ENCODE assay signal across 8 cellular contexts in the genomic region with DNA sequence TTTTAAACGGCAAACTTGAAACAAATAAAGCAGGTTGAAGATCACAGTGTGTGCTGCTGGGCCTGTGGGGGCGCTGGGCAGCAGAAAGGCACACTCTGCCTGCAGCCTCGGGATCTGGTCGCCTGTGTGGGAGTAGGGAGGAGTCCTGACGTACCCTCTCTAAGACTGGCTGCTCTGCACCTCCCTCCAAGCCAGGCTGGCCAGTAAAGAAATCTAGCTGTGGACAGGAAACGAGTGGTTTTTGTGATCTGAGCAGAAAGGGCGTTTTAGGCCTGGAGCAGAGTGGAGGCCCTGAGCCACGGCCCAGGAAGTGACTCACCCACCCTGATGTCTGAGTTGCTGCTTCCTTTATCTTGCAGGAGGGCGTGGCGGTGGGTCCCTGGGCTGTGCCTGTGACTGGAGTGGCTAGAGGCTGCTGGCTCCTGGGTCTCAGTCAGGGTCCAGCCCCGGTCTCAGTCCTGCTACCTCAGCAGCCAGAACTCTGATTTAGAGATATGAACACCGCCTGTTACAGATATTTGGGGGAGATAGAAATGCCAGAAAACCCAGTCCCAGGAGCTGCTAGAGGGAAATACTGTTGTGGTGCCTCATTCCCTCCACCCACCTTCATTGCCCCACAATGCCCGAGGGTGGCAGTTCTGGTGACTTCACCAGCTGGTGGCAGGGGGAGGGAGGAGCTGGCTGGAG. TPM values are rescaled to one million over a fixed set of nuclear protein-coding genes. Genes with fewer than 3 reads are reported as not detected.
DNase-seq lines count a peak whose midpoint lies in the region; ATAC-seq and TF ChIP-seq lines count a peak whose summit lies in the region.

No MANE protein-coding gene starts in this region.

- peak overlapping the region; percentile 96 to 99 (median 98) for H3K27ac Mint-ChIP-seq in naive thymus-derived CD8-positive, alpha-beta T cell
- peak overlapping the region; percentile 99 for H3K27ac Mint-ChIP-seq in stimulated activated naive B cell treated with anti-CD40 and anti-IgM and Interleukin-4, amounts not matched to agents 10 μg/mL and 1 μg/mL and 100 μg/mL, for 72 hours

- CTCF ChIA-PET in PC-9 (lab: Charles Lee) = interaction anchor here (2.1 kb wide), 1 partner anchor 11 kb away, joined by 10 read pairs; no protein-coding TSS in a partner anchor

- peaks cover 53% of the 10 kb centered on the region for H3F3A ChIP-seq in PC-9 (ENCODE audit: insufficient read depth, low read depth)

- H3K4me3 ChIP-seq in PC-9 (peak overlapping the region; percentile 52; the same call in 1 of the 2 replicates), esophagus squamous epithelium (peak overlapping the region; percentile 7 to 51 (median 24))

- H3K9me3 Mint-ChIP-seq in activated T-cell treated with anti-CD3 and anti-CD28 coated beads, Interleukin-2, amount 50 U/mL, for 4 hours = no peaks in the 10 kb centered on the region
- H3K9me3 Mint-ChIP-seq in naive thymus-derived CD8-positive, alpha-beta T cell = no peaks in the 10 kb centered on the region
- no peaks in the 10 kb centered on the region for H3K9me3 Mint-ChIP-seq in stimulated activated naive B cell treated with anti-CD40 and anti-IgM and Interleukin-4, amounts not matched to agents 10 μg/mL and 1 μg/mL and 100 μg/mL, for 72 hours

- intact Hi-C loops in PC-9 (cut with micrococcal nuclease; ENCODE audit: unreplicated experiment) (loop anchor here (1.0 to 5.0 kb wide), 8 partner anchors 13 to 211 kb away; a partner anchor contains a TSS), esophagus squamous epithelium (cut with DNase I) (no loop called here)

- H3K27me3 Mint-ChIP-seq in activated T-cell treated with anti-CD3 and anti-CD28 coated beads, Interleukin-2, amount 50 U/mL, for 4 hours (ENCODE audit: low read depth) = peaks cover 2% of the 10 kb centered on the region
- peaks cover 0 to 4% (median 0%) of the 10 kb centered on the region in 5 donors for H3K27me3 Mint-ChIP-seq in naive thymus-derived CD8-positive, alpha-beta T cell
- H3K27me3 Mint-ChIP-seq in stimulated activated naive B cell treated with anti-CD40 and anti-IgM and Interleukin-4, amounts not matched to agents 10 μg/mL and 1 μg/mL and 100 μg/mL, for 72 hours = peaks cover 6 to 9% of the 10 kb centered on the region in 2 donors

- TSS peak; percentile 90 for BruUV-seq in PC-9 (replicated peaks; lab: Mats Ljungman, UMichigan)

- H3K9me3 ChIP-seq in PC-9 (ENCODE audit: insufficient read depth, low read depth) (no peaks in the 10 kb centered on the region; the same call in 1 of the 2 replicates), esophagus squamous epithelium (no peaks in the 10 kb centered on the region)

- 4 to 5% methylated on average over 11 to 12 of the region's 13 CpGs for WGBS in esophagus squamous epithelium, 2 donors

- H3K36me3 ChIP-seq in PC-9 (ENCODE audit: low read depth) (no peaks in the 10 kb centered on the region), esophagus squamous epithelium (no peaks in the 10 kb centered on the region)

- peak; percentile 97 for DNase-seq in CD1c-positive myeloid dendritic cell (ENCODE audit: extremely low spot score)
- peak; percentile 96 for DNase-seq in PC-9
- DNase-seq in activated T-cell treated with anti-CD3 and anti-CD28 coated beads, Interleukin-2, amount 50 U/mL, for 4 hours = peak; percentile 75
- peak; percentile 86 for DNase-seq in esophagus squamous epithelium (lab: John Stamatoyannopoulos, UW)
- peak; percentile 54 to 90 (median 72) for DNase-seq in naive thymus-derived CD8-positive, alpha-beta T cell
- DNase-seq in stimulated activated naive B cell treated with anti-CD40 and anti-IgM and Interleukin-4, amounts not matched to agents 10 μg/mL and 1 μg/mL and 100 μg/mL, for 72 hours = peak; percentile 92

- H3K27ac ChIP-seq in PC-9 = peak overlapping the region; percentile 99
- H3K27ac ChIP-seq in esophagus squamous epithelium = peak overlapping the region; percentile 96 to 99 (median 98)

- H3K4me3 Mint-ChIP-seq in activated T-cell treated with anti-CD3 and anti-CD28 coated beads, Interleukin-2, amount 50 U/mL, for 4 hours = peak overlapping the region; percentile 77
- peak overlapping the region; percentile 65 to 88 (median 82) for H3K4me3 Mint-ChIP-seq in naive thymus-derived CD8-positive, alpha-beta T cell
- H3K4me3 Mint-ChIP-seq in stimulated activated naive B cell treated with anti-CD40 and anti-IgM and Interleukin-4, amounts not matched to agents 10 μg/mL and 1 μg/mL and 100 μg/mL, for 72 hours = peak overlapping the region; percentile 74 to 88

- peak; percentile 82 for TF ChIP-seq POLR2A in GM19193 (IDR thresholded peaks at IDR 0.05; ENCODE audit: extremely low read depth, insufficient read depth, insufficient read length)
- TF ChIP-seq POLR2A in esophagus squamous epithelium (IDR thresholded peaks at IDR 0.05) = peak in 3 of 4 donors; percentile 31 to 71 (median 31)

- no peaks in the 10 kb centered on the region for H3K9me2 ChIP-seq in PC-9 (ENCODE audit: insufficient read depth)

- H3K4me1 ChIP-seq in PC-9 (replicated peaks; ENCODE audit: insufficient read depth) (peaks cover 72% of the 10 kb centered on the region), esophagus squamous epithelium (peaks cover 36 to 84% (median 48%) of the 10 kb centered on the region in 3 donors)

- H3K27me3 ChIP-seq in PC-9 (ENCODE audit: insufficient read depth, low read depth) (no peaks in the 10 kb centered on the region), esophagus squamous epithelium (peaks cover 0 to 5% (median 0%) of the 10 kb centered on the region in 4 donors)

- H3K4me2 ChIP-seq in PC-9 = peak overlapping the region; percentile 92

- peak; percentile 93 for ATAC-seq in HG03432 (IDR thresholded peaks at IDR 0.05; ENCODE audit: unreplicated experiment)
- ATAC-seq in activated T-cell treated with anti-CD3 and anti-CD28 coated beads, Interleukin-2, amount 50 U/mL, for 4 hours = peak; percentile 94
- ATAC-seq in naive thymus-derived CD8-positive, alpha-beta T cell = peak; percentile 91 to 92
- peak; percentile 93 to 94 for ATAC-seq in stimulated activated naive B cell treated with anti-CD40 and anti-IgM and Interleukin-4, amounts not matched to agents 10 μg/mL and 1 μg/mL and 100 μg/mL, for 72 hours (replicated peaks)

- POLR2A ChIA-PET in PC-9 (lab: Charles Lee; ENCODE audit: unreplicated experiment) = interaction anchor here (0.6 to 2.8 kb wide), 8 partner anchors 12 to 501 kb away, joined by 3 to 63 read pairs (median 4); a partner anchor contains a TSS
- POLR2A ChIA-PET in naive thymus-derived CD8-positive, alpha-beta T cell (lab: Charles Lee) = interaction anchor here (0.6 to 7.6 kb wide), 6 partner anchors 12 to 1605 kb away, joined by 3 to 112 read pairs (median 6); a partner anchor contains a TSS

- H3K79me2 ChIP-seq in PC-9 (ENCODE audit: low read depth) = peaks cover 16% of the 10 kb centered on the region; the same call in 1 of the 2 replicates

- no peaks in the 10 kb centered on the region for H4K20me1 ChIP-seq in PC-9 (ENCODE audit: insufficient read depth)

- no peaks in the 10 kb centered on the region for H3K36me3 Mint-ChIP-seq in activated T-cell treated with anti-CD3 and anti-CD28 coated beads, Interleukin-2, amount 50 U/mL, for 4 hours (ENCODE audit: insufficient read depth)
- H3K36me3 Mint-ChIP-seq in naive thymus-derived CD8-positive, alpha-beta T cell = no peaks in the 10 kb centered on the region
- no peaks in the 10 kb centered on the region for H3K36me3 Mint-ChIP-seq in stimulated activated naive B cell treated with anti-CD40 and anti-IgM and Interleukin-4, amounts not matched to agents 10 μg/mL and 1 μg/mL and 100 μg/mL, for 72 hours

- TF ChIP-seq CTCF in PC-9 (conservative IDR thresholded peaks at IDR 0.05) (peak; percentile 51; the same call in 1 of the 2 replicates), esophagus squamous epithelium (IDR thresholded peaks at IDR 0.05) (peak in 4 of 6 experiments; percentile 24 to 44 (median 34))

- H2AFZ ChIP-seq in PC-9 = no peak overlapping the region

- peaks cover 29% of the 10 kb centered on the region for H3K4me1 Mint-ChIP-seq in activated T-cell treated with anti-CD3 and anti-CD28 coated beads, Interleukin-2, amount 50 U/mL, for 4 hours (ENCODE audit: low read depth)
- H3K4me1 Mint-ChIP-seq in naive thymus-derived CD8-positive, alpha-beta T cell = peaks cover 14 to 53% (median 31%) of the 10 kb centered on the region in 4 donors
- peaks cover 12 to 18% of the 10 kb centered on the region in 2 donors for H3K4me1 Mint-ChIP-seq in stimulated activated naive B cell treated with anti-CD40 and anti-IgM and Interleukin-4, amounts not matched to agents 10 μg/mL and 1 μg/mL and 100 μg/mL, for 72 hours

RNA-seq across cellular contexts. Expression of a gene that starts 11.3 kb away (rescaled TPM):
- total RNA-seq in PC-9 (2021) (578 and 868 TPM in 2 replicates), esophagus squamous epithelium (1,000 to 10,000 TPM in 3 of 4 donors, 100 to 1,000 TPM in 1; 900 to 2,319 (median 1,590) TPM)
- total RNA-seq in activated T-cell treated with anti-CD3 and anti-CD28 coated beads, Interleukin-2, amount 50 U/mL, for 4 hours = 100 to 1,000 TPM in 2 of 3 donors, 10 to 100 TPM in 1; 89.0 to 139 (median 121) TPM
- total RNA-seq in naive thymus-derived CD8-positive, alpha-beta T cell = 10 to 100 TPM; 88.6 to 95.4 TPM
- 100 to 1,000 TPM in 1 of 3 donors, 10 to 100 TPM in 2; 62.0 to 124 (median 74.6) TPM for polyA plus RNA-seq in naive thymus-derived CD8-positive, alpha-beta T cell

RNA-seq across cellular contexts. Expression of a gene that starts 40.8 kb away (rescaled TPM):
- total RNA-seq in PC-9 (2021) (not detected in 2 replicates), esophagus squamous epithelium (not detected)
- not detected for total RNA-seq in activated T-cell treated with anti-CD3 and anti-CD28 coated beads, Interleukin-2, amount 50 U/mL, for 4 hours
- not detected for total RNA-seq in naive thymus-derived CD8-positive, alpha-beta T cell
- polyA plus RNA-seq in naive thymus-derived CD8-positive, alpha-beta T cell = not detected

RNA-seq across cellular contexts. Expression of a gene that starts 54.4 kb away (rescaled TPM):
- total RNA-seq in PC-9 (2021) (966 and 1,436 TPM in 2 replicates), esophagus squamous epithelium (100 to 1,000 TPM; 301 to 611 (median 447) TPM)
- 100 to 1,000 TPM in 2 of 3 donors, 10 to 100 TPM in 1; 92.6 to 113 (median 106) TPM for total RNA-seq in activated T-cell treated with anti-CD3 and anti-CD28 coated beads, Interleukin-2, amount 50 U/mL, for 4 hours
- 100 to 1,000 TPM; 198 to 212 TPM for total RNA-seq in naive thymus-derived CD8-positive, alpha-beta T cell
- 100 to 1,000 TPM; 629 to 783 (median 630) TPM for polyA plus RNA-seq in naive thymus-derived CD8-positive, alpha-beta T cell

Comparison
In these comparisons a context has a peak if more than half of its experiments do, and no peak if none do; other contexts are left out.
1. Peak in every context shown above with its lines: DNase-seq, ATAC-seq, H3K4me3 ChIP-seq and H3K27ac ChIP-seq.